Comparison of ENCODE assay signal across 1 cellular context in genomic region chr5:57179262-57179960, GRCh38.
TF ChIP-seq lines count a peak whose summit lies in the region.

No MANE protein-coding gene starts in this region.

TF ChIP-seq in endothelial cell of umbilical vein, 7 proteins besides CTCF, POLR2A, EP300 and RAD21:
- TF ChIP-seq GATA2 (IDR thresholded peaks at IDR 0.05; ENCODE audit: insufficient read depth, insufficient read length, low read depth, low read length) (no peak), EZH2 (IDR thresholded peaks at IDR 0.05; ENCODE audit: borderline replicate concordance, low read depth, low read length, severe bottlenecking) (no peak), POLR2AphosphoS5 (IDR thresholded peaks at IDR 0.05; ENCODE audit: insufficient read depth, low read depth, low read length) (no peak), MAX (IDR thresholded peaks at IDR 0.05; ENCODE audit: insufficient read depth, insufficient read length) (no peak), FOS (IDR thresholded peaks at IDR 0.05; ENCODE audit: borderline replicate concordance, insufficient read depth, low read length) (no peak), JUN (IDR thresholded peaks at IDR 0.05; ENCODE audit: borderline replicate concordance, insufficient read depth, insufficient read length, low read depth) (no peak), MYC (IDR thresholded peaks at IDR 0.05; ENCODE audit: low read depth, low read length) (no peak)
